10 cellular contexts compared by ENCODE assay signal in the genomic region with DNA sequence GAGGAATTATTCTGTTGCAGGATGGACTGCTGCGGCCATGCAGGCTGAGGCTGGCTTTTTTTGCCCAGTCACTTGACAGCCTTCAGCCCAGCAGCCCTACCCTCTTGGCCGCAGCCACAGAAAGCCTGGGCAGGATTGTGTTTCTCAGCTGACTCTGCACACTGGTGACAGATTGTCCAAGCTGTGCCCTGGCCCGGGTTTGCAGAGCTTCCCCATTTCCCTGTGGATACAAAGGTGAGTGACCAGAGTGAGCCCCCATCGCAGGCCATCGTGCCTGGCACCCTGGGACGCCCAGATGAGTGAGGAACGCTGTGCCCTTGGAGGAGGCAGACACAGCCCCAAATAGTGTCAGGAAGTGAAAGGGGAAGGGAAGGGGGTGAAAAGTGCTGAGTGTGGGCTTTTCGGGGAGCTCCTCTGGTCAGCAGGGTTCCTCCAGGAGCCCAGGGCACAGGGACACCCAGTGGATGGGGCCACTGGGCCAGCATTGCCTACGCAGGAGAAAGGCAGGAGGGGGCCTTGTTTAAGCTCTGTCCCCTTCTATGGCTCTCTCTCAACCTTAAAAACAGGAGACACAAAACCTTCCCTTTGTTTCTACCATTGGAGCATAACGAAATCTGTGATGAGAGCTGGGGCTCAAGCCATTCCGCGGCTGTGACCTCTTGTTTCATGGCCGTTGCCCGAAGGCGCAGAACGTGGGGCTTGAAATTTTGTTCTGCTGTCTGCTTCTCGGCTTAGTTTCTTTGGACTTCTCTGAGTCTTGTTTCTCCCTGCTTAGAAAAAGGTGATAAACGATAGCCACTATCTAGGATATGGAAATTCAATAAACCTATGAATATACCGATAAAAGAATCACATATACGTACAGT.
DNase-seq lines count a peak whose midpoint lies in the region; ATAC-seq, FAIRE-seq and TF ChIP-seq lines count a peak whose summit lies in the region.
"Had no signal": no experiment of that assay in that cellular context is flagged by ENCODE, and none has a peak within 500 bp of the region (broad histone marks: within the 10 kb centered on the region; RNA-seq: fewer than 3 reads in every experiment).

No MANE protein-coding gene starts in this region.

- DNase-seq in G401 (ENCODE audit: low spot score) (peak; percentile 94), K562 (ENCODE audit: extremely low read depth in 1 of 4, low spot score in 3 of 4) (no peak), hippocampal formation (lab: John Stamatoyannopoulos, UW) (peak; percentile 17 to 52), sigmoid colon (peak; percentile 76), mesendoderm (no peak), glomerular visceral epithelial cell (ENCODE audit: extremely low spot score) (no peak), NCI-H446 (lab: John Stamatoyannopoulos, UW) (no peak)
- DNase-seq: CD4-positive, alpha-beta T cell; NCI-H1048 had no signal

- no peak overlapping the region for H3K23ac ChIP-seq in mesendoderm (ENCODE audit: low read length)

- H2BK5ac ChIP-seq in mesendoderm (ENCODE audit: low read length), result no peak overlapping the region

- H4K8ac ChIP-seq in mesendoderm (ENCODE audit: low read depth, low read length), result no peak overlapping the region

- in situ Hi-C loops in G401 (cut with HindIII; ENCODE audit: low sequenced_read_pairs), result no loop called here
- in situ Hi-C loops in K562 (cut with MboI), result no loop called here

- POLR2A ChIA-PET in K562 (lab: Yijun Ruan, JAX), result interaction anchor here (0.7 to 1.5 kb wide), 2 partner anchors 10 to 200 kb away, joined by 4 read pairs; no protein-coding TSS in a partner anchor

- TF ChIP-seq EP300 in K562 (IDR thresholded peaks at IDR 0.05; ENCODE audit: low read length), result no peak
- TF ChIP-seq EP300 in sigmoid colon (IDR thresholded peaks at IDR 0.05), result no peak

- no peak overlapping the region for H2BK120ac ChIP-seq in mesendoderm (ENCODE audit: low read depth, low read length)

- no peak overlapping the region for H3K18ac ChIP-seq in mesendoderm (ENCODE audit: low read length)

- FAIRE-seq in K562 (lab: Jason Lieb, UNC), result no peak

- H3K4me1 ChIP-seq in K562 (replicated peaks in 1 of 2; ENCODE audit: control insufficient read depth in 2 of 2, insufficient read depth in 2 of 2, low read length in 2 of 2), result peaks cover 0 to 5% of the 10 kb centered on the region in 2 experiments; a peak in 1 of 5 replicates
- peaks cover 0 to 37% (median 28%) of the 10 kb centered on the region in 4 donors for H3K4me1 ChIP-seq in sigmoid colon
- H3K4me1 ChIP-seq in mesendoderm (ENCODE audit: control insufficient read depth, low read depth, low read length), result no peaks in the 10 kb centered on the region

- no peak overlapping the region for H3K4me3 ChIP-seq in K562
- H3K4me3 ChIP-seq in sigmoid colon, result no peak overlapping the region
- H3K4me3 ChIP-seq in mesendoderm (ENCODE audit: low read length), result no peak overlapping the region

- TF ChIP-seq RAD21 in K562 (CRISPR knock-in tag; conservative IDR thresholded peaks at IDR 0.05 in 1 of 2, IDR thresholded peaks at IDR 0.05 in 1 of 2), result no peak

- CTCF ChIA-PET in K562 (lab: Yijun Ruan, JAX; ENCODE audit: low intra/inter-chr PET ratio), result no interaction called here

- H2BK15ac ChIP-seq in mesendoderm (replicated peaks; ENCODE audit: low read depth), result no peak overlapping the region

- no peak overlapping the region for H4K5ac ChIP-seq in mesendoderm (ENCODE audit: low read length)

- no peaks in the 10 kb centered on the region for H3K79me2 ChIP-seq in K562 (ENCODE audit: control insufficient read depth, insufficient read depth, low read length)
- H3K79me2 ChIP-seq in mesendoderm (ENCODE audit: control insufficient read depth, insufficient read depth, low read length), result no peaks in the 10 kb centered on the region

- H3K9me3 ChIP-seq in K562 (replicated peaks; ENCODE audit: control insufficient read depth, insufficient read depth, low read depth, low read length) (no peaks in the 10 kb centered on the region), sigmoid colon (no peaks in the 10 kb centered on the region)

- intact Hi-C loops in K562 (cut with micrococcal nuclease) (no loop called here), sigmoid colon (cut with DNase I) (no loop called here)

- no peak overlapping the region for H3K4me2 ChIP-seq in K562 (ENCODE audit: insufficient read depth, low read length)
- no peak overlapping the region for H3K4me2 ChIP-seq in mesendoderm (ENCODE audit: low read length)

- H3K27ac ChIP-seq in K562 (ENCODE audit: extremely low read depth, low read depth, low read length) (no peak overlapping the region), sigmoid colon (peak overlapping the region in 3 of 4 donors; percentile 12 to 84 (median 23)), mesendoderm (ENCODE audit: low read depth, low read length) (no peak overlapping the region)

- no peak overlapping the region for H2AFZ ChIP-seq in K562 (ENCODE audit: low read depth, low read length)

- H3K36me3 ChIP-seq in K562 (ENCODE audit: control insufficient read depth, insufficient read depth, low read length) (no peaks in the 10 kb centered on the region), sigmoid colon (no peaks in the 10 kb centered on the region), mesendoderm (ENCODE audit: control insufficient read depth, insufficient read depth, low read length) (no peaks in the 10 kb centered on the region)

- H3K56ac ChIP-seq in mesendoderm (ENCODE audit: low read length), result no peak overlapping the region

- no peak overlapping the region for H3K9ac ChIP-seq in K562 (ENCODE audit: insufficient read depth in 1 of 2, low read depth in 2 of 2, low read length in 2 of 2)
- H3K9ac ChIP-seq in mesendoderm (ENCODE audit: low read length), result no peak overlapping the region

- ATAC-seq in K562, result no peak
- no peak for ATAC-seq in GM19395 (IDR thresholded peaks at IDR 0.05; ENCODE audit: unreplicated experiment)

- H2AK5ac ChIP-seq in mesendoderm (ENCODE audit: low read length), result no peak overlapping the region

- no peak for TF ChIP-seq POLR2A in K562 (conservative IDR thresholded peaks at IDR 0.05)
- TF ChIP-seq POLR2A in sigmoid colon (IDR thresholded peaks at IDR 0.05), result no peak

- TF ChIP-seq CTCF in K562 (IDR thresholded peaks at IDR 0.05 in 2 of 3, conservative IDR thresholded peaks at IDR 0.05 in 1 of 3; ENCODE audit: insufficient read depth in 2 of 3, low read depth in 1 of 3, low read length in 3 of 3), result no peak
- TF ChIP-seq CTCF in sigmoid colon (IDR thresholded peaks at IDR 0.05), result no peak

- no peaks in the 10 kb centered on the region for H3K9me1 ChIP-seq in K562 (ENCODE audit: control insufficient read depth, insufficient read depth, low read length)

- H3K79me1 ChIP-seq in mesendoderm (ENCODE audit: low read length), result no peaks in the 10 kb centered on the region

- 14% methylated on average over 20 of the region's 20 CpGs for WGBS in K562 (ENCODE audit: insufficient coverage, low coverage, missing lambda C conversion rate)
- 85 to 92% methylated on average over 20 of the region's 20 CpGs for WGBS in sigmoid colon, 2 donors
- no CpG with 5 or more reads among the region's 20 CpGs for WGBS in mesendoderm (ENCODE audit: extremely low coverage, insufficient coverage, low lambda C conversion rate)

- peaks cover 23 to 48% of the 10 kb centered on the region in 2 experiments; a peak in 4 of 5 replicates for H3K27me3 ChIP-seq in K562 (ENCODE audit: control insufficient read depth in 2 of 2, insufficient read depth in 2 of 2, low read length in 2 of 2)
- no peaks in the 10 kb centered on the region for H3K27me3 ChIP-seq in sigmoid colon
- no peaks in the 10 kb centered on the region for H3K27me3 ChIP-seq in mesendoderm (ENCODE audit: insufficient read depth, low read length, poor library complexity)

- H3K4ac ChIP-seq in mesendoderm (ENCODE audit: low read depth, low read length), result no peak overlapping the region

- H4K20me1 ChIP-seq in K562 (replicated peaks; ENCODE audit: control insufficient read depth, insufficient read depth, low read length), result no peaks in the 10 kb centered on the region

- no TSS peak for BruUV-seq in K562 (replicated peaks; lab: Mats Ljungman, UMichigan)

TF ChIP-seq in K562, 482 proteins besides CTCF, POLR2A, EP300 and RAD21:
- peak; percentile 67 for TF ChIP-seq C11orf30 (IDR thresholded peaks at IDR 0.05; ENCODE audit: low read depth)
- peak; percentile 80 for TF ChIP-seq MAFG (tag; conservative IDR thresholded peaks at IDR 0.05)
- no peak for TF ChIP-seq CBFB (CRISPR knock-in tag; IDR thresholded peaks at IDR 0.05)
- TF ChIP-seq ZNF644 (tag; IDR thresholded peaks at IDR 0.05; ENCODE audit: low read depth), result no peak
- TF ChIP-seq MAFK (IDR thresholded peaks at IDR 0.05; ENCODE audit: low read length), result peak; percentile 40; the same call in 1 of the 2 replicates
- TF ChIP-seq ZNF316 (IDR thresholded peaks at IDR 0.05), result peak; percentile 70
- TF ChIP-seq KAT7 (CRISPR knock-in tag; IDR thresholded peaks at IDR 0.05; ENCODE audit: borderline replicate concordance), result no peak

Comparison
In these comparisons a context has a peak if more than half of its experiments do, and no peak if none do; other contexts are left out.
1. DNase-seq: peak in G401 (single experiment), hippocampal formation (2 of 2) and sigmoid colon (single experiment); none in K562 (0 of 4), mesendoderm (single experiment), glomerular visceral epithelial cell (single experiment) and NCI-H446 (0 of 2).
2. H3K27ac ChIP-seq: peak in sigmoid colon (3 of 4); none in K562 (single experiment) and mesendoderm (single experiment).